Comparison of ENCODE assay signal across 30 cellular contexts in the genomic region with DNA sequence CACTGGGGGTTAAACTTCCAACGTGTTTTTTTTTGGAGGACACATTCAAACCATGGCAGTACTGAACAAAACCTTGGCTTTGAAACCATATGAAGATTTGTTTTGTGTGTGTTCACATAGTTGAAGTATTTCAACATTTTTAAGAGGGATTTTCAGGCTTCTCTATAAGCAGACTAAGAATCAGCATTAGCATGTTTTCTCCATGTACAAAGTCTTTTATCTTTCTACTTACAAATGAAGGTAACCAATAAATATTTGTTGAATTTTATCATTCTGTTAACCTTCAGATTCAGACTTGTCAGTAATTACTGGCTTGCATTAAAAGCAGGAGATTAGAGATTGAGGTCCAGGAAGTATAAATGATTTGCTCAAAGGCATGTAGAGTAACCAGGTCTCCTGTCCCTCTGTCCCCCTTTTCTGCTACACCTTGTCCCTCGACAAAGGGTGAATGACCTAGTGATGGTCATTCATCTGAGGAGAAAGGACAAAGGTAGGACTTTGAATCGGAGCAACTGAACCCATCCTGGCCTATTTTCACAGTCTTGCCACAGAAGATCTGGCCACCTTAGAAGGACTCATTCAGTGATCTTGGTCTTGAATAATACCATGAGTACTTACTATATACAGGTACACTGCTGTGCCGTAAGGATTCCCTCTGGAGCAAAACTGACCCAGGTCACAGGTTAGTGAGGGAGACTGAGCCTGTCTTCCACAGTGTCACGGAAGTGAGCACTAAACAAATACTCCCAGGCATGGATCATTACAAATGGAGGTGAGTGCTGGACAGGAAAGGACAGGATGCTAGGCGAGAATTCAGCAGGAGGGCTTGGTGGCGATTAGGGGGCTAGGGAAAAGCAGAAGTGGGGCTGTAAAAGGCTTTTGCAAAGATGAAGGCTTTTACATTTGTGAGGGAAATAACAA. TPM values are rescaled to one million over a fixed set of nuclear protein-coding genes. Genes with fewer than 3 reads are reported as not detected.
DNase-seq lines count a peak whose midpoint lies in the region; ATAC-seq and TF ChIP-seq lines count a peak whose summit lies in the region.
"Had no signal": no experiment of that assay in that cellular context is flagged by ENCODE, and none has a peak within 500 bp of the region (broad histone marks: within the 10 kb centered on the region; RNA-seq: fewer than 3 reads in every experiment).

No MANE protein-coding gene starts in this region.

- H3K4me1 ChIP-seq in endodermal cell (ENCODE audit: control insufficient read depth, insufficient read depth, low read length) (no peaks in the 10 kb centered on the region), mesendoderm (ENCODE audit: control insufficient read depth, low read depth, low read length) (no peaks in the 10 kb centered on the region)

- H3K4ac ChIP-seq in mesendoderm (ENCODE audit: low read depth, low read length), result no peak overlapping the region

- peaks cover 26% of the 10 kb centered on the region for H3K79me2 ChIP-seq in mesendoderm (ENCODE audit: control insufficient read depth, insufficient read depth, low read length)

- H2BK5ac ChIP-seq in mesendoderm (ENCODE audit: low read length), result no peak overlapping the region

- no peak overlapping the region for H2BK120ac ChIP-seq in mesendoderm (ENCODE audit: low read depth, low read length)

- H3K79me1 ChIP-seq in mesendoderm (ENCODE audit: low read length), result no peaks in the 10 kb centered on the region

- no peaks in the 10 kb centered on the region for H3K9me3 ChIP-seq in endodermal cell (ENCODE audit: control insufficient read depth, low read length)
- H3K9me3 ChIP-seq: right atrium auricular region, suprapubic skin had no signal

- no peak overlapping the region for H2BK15ac ChIP-seq in mesendoderm (replicated peaks; ENCODE audit: low read depth)

- H3K9me3 Mint-ChIP-seq in natural killer cell (no peaks in the 10 kb centered on the region), endodermal cell (no peaks in the 10 kb centered on the region), nephron progenitor cell (peaks cover 5% of the 10 kb centered on the region)
- no peaks in the 10 kb centered on the region for H3K9me3 Mint-ChIP-seq in natural killer cell treated with Interleukin-12 subunit alpha and Interleukin-12 subunit beta and Interleukin-15 and Interleukin-18, amount 100 ng/mL, for 72 hours
- H3K9me3 Mint-ChIP-seq: activated T-cell treated with anti-CD3 and anti-CD28 coated beads, Interleukin-2, amount 50 U/mL, for 4 hours; CD8-positive, alpha-beta T cell; mesothelial cell of epicardium had no signal

- H3K36me3 Mint-ChIP-seq in natural killer cell, result no peaks in the 10 kb centered on the region
- H3K36me3 Mint-ChIP-seq in natural killer cell treated with Interleukin-12 subunit alpha and Interleukin-12 subunit beta and Interleukin-15 and Interleukin-18, amount 100 ng/mL, for 72 hours, result no peaks in the 10 kb centered on the region
- H3K36me3 Mint-ChIP-seq in endodermal cell (ENCODE audit: low read depth), result peaks cover 8% of the 10 kb centered on the region
- peaks cover 4% of the 10 kb centered on the region for H3K36me3 Mint-ChIP-seq in nephron progenitor cell (ENCODE audit: low read depth)
- H3K36me3 Mint-ChIP-seq: CD8-positive, alpha-beta T cell had no signal

- H3K27me3 ChIP-seq in endodermal cell (ENCODE audit: control insufficient read depth, insufficient read depth, low read length, poor library complexity, severe bottlenecking) (peaks cover 11% of the 10 kb centered on the region), mesendoderm (ENCODE audit: insufficient read depth, low read length, poor library complexity) (no peaks in the 10 kb centered on the region)

- no peak overlapping the region for H3K23ac ChIP-seq in mesendoderm (ENCODE audit: low read length)

- H3K27ac Mint-ChIP-seq in natural killer cell (no peak overlapping the region), endodermal cell (no peak overlapping the region), nephron progenitor cell (peak overlapping the region; percentile 85)
- no peak overlapping the region for H3K27ac Mint-ChIP-seq in natural killer cell treated with Interleukin-12 subunit alpha and Interleukin-12 subunit beta and Interleukin-15 and Interleukin-18, amount 100 ng/mL, for 72 hours
- H3K27ac Mint-ChIP-seq: CD8-positive, alpha-beta T cell had no signal

- H3K56ac ChIP-seq in mesendoderm (ENCODE audit: low read length), result no peak overlapping the region

- no peak overlapping the region for H3K27ac ChIP-seq in endodermal cell (ENCODE audit: low read depth, low read length)
- H3K27ac ChIP-seq in mesendoderm (ENCODE audit: low read depth, low read length), result no peak overlapping the region
- H3K27ac ChIP-seq: right atrium auricular region, SK-N-MC, suprapubic skin had no signal

- ATAC-seq in natural killer cell, result no peak
- no peak for ATAC-seq in natural killer cell treated with Interleukin-12 subunit alpha and Interleukin-12 subunit beta and Interleukin-15 and Interleukin-18, amount 100 ng/mL, for 72 hours
- no peak for ATAC-seq in GM21717 (IDR thresholded peaks at IDR 0.05; ENCODE audit: unreplicated experiment)
- ATAC-seq in HG02759 (IDR thresholded peaks at IDR 0.05; ENCODE audit: unreplicated experiment), result no peak
- ATAC-seq: activated T-cell treated with anti-CD3 and anti-CD28 coated beads, Interleukin-2, amount 50 U/mL, for 4 hours; CD8-positive, alpha-beta T cell; left ventricle myocardium superior had no signal

- H4K5ac ChIP-seq in mesendoderm (ENCODE audit: low read length), result no peak overlapping the region

- DNase-seq in natural killer cell, result no peak
- no peak for DNase-seq in natural killer cell treated with Interleukin-12 subunit alpha and Interleukin-12 subunit beta and Interleukin-15 and Interleukin-18, amount 100 ng/mL, for 72 hours (ENCODE audit: low spot score)
- DNase-seq in endodermal cell, result peak; percentile 56
- no peak for DNase-seq in nephron progenitor cell
- DNase-seq in mesendoderm, result no peak
- DNase-seq: activated gamma-delta T cell; activated T-cell treated with anti-CD3 and anti-CD28 coated beads, Interleukin-2, amount 50 U/mL, for 4 hours; AML-193; CD8-positive, alpha-beta T cell; central memory CD4-positive, alpha-beta T cell; cortex of kidney; DMS 273 treated with DMSO at 0.1 percent for 48 hours; effector memory CD4-positive, alpha-beta T cell; hypothalamus; left ventricle myocardium superior; NCI-H1048; NCI-H187 treated with DMSO at 0.1 percent for 48 hours; NCI-H2171 treated with DMSO at 0.1 percent for 48 hours; NCI-H510A; RPMI8226; stimulated activated naive CD4-positive, alpha-beta T cell treated with Interleukin-2 at 50 U/mL for 16 hours had no signal

- no peak overlapping the region for H3K9ac ChIP-seq in endodermal cell (ENCODE audit: extremely low read depth, low read length, poor library complexity, severe bottlenecking)
- H3K9ac ChIP-seq in mesendoderm (ENCODE audit: low read length), result no peak overlapping the region

- H3K4me1 Mint-ChIP-seq in natural killer cell (peaks cover 7% of the 10 kb centered on the region in 2 donors), endodermal cell (peaks cover 6% of the 10 kb centered on the region), nephron progenitor cell (peaks cover 45% of the 10 kb centered on the region)
- H3K4me1 Mint-ChIP-seq in natural killer cell treated with Interleukin-12 subunit alpha and Interleukin-12 subunit beta and Interleukin-15 and Interleukin-18, amount 100 ng/mL, for 72 hours (ENCODE audit: low read depth in 2 of 2), result peaks cover 0 to 4% of the 10 kb centered on the region in 2 donors

- intact Hi-C loops in natural killer cell (cut with micrococcal nuclease), result loop anchor here (2.0 kb wide), 1 partner anchor 671 kb away; no protein-coding TSS in a partner anchor

- no peak overlapping the region for H3K18ac ChIP-seq in mesendoderm (ENCODE audit: low read length)

- TF ChIP-seq CTCF in natural killer cell (IDR thresholded peaks at IDR 0.05) (no peak), endodermal cell (conservative IDR thresholded peaks at IDR 0.05) (no peak), nephron progenitor cell (IDR thresholded peaks at IDR 0.05) (no peak)

- no peak overlapping the region for H2AK5ac ChIP-seq in mesendoderm (ENCODE audit: low read length)

- WGBS in endodermal cell (ENCODE audit: insufficient coverage in 1 of 2, insufficient read length in 1 of 2), 2 experiments, result 75 to 82% methylated on average over 5 to 7 of the region's 7 CpGs
- WGBS in mesendoderm (ENCODE audit: extremely low coverage, insufficient coverage, low lambda C conversion rate), result no CpG with 5 or more reads among the region's 7 CpGs

- H3K27me3 Mint-ChIP-seq in natural killer cell (ENCODE audit: low read depth in 2 of 2) (peaks cover 36 to 43% of the 10 kb centered on the region in 2 donors), endodermal cell (ENCODE audit: insufficient read depth) (peaks cover 10% of the 10 kb centered on the region), nephron progenitor cell (ENCODE audit: low read depth, poor library complexity) (peaks cover 3% of the 10 kb centered on the region)
- peaks cover 26 to 30% of the 10 kb centered on the region in 2 donors for H3K27me3 Mint-ChIP-seq in natural killer cell treated with Interleukin-12 subunit alpha and Interleukin-12 subunit beta and Interleukin-15 and Interleukin-18, amount 100 ng/mL, for 72 hours

- H3K4me3 ChIP-seq in endodermal cell (ENCODE audit: low read length) (no peak overlapping the region), mesendoderm (ENCODE audit: low read length) (no peak overlapping the region)
- H3K4me3 ChIP-seq: right atrium auricular region, SK-N-MC, smooth muscle cell, suprapubic skin had no signal

- H3K36me3 ChIP-seq in endodermal cell (ENCODE audit: control insufficient read depth, insufficient read depth, low read length) (no peaks in the 10 kb centered on the region), mesendoderm (ENCODE audit: control insufficient read depth, insufficient read depth, low read length) (no peaks in the 10 kb centered on the region)
- H3K36me3 ChIP-seq: right atrium auricular region, suprapubic skin had no signal

- H3K4me2 ChIP-seq in mesendoderm (ENCODE audit: low read length), result no peak overlapping the region
- H3K4me2 ChIP-seq: smooth muscle cell had no signal

- H3K4me3 Mint-ChIP-seq in natural killer cell, result peak overlapping the region; percentile 5
- H3K4me3 Mint-ChIP-seq in natural killer cell treated with Interleukin-12 subunit alpha and Interleukin-12 subunit beta and Interleukin-15 and Interleukin-18, amount 100 ng/mL, for 72 hours, result no peak overlapping the region
- no peak overlapping the region for H3K4me3 Mint-ChIP-seq in endodermal cell
- H3K4me3 Mint-ChIP-seq in nephron progenitor cell, result peak overlapping the region; percentile 98
- H3K4me3 Mint-ChIP-seq: activated T-cell treated with anti-CD3 and anti-CD28 coated beads, Interleukin-2, amount 50 U/mL, for 4 hours had no signal

- H4K8ac ChIP-seq in mesendoderm (ENCODE audit: low read depth, low read length), result no peak overlapping the region

RNA-seq across cellular contexts. Expression of gene MYCN, which starts 2.2 kb away (rescaled TPM):
- total RNA-seq in natural killer cell, result under 1 TPM in 1 of 3 donors, not detected in 2; 0.18 TPM
- not detected for total RNA-seq in natural killer cell treated with Interleukin-12 subunit alpha and Interleukin-12 subunit beta and Interleukin-15 and Interleukin-18, amount 100 ng/mL, for 72 hours
- 10 to 100 TPM; 36.8 to 52.3 TPM for total RNA-seq in endodermal cell
- polyA plus RNA-seq in endodermal cell (2013, experiment 1 of 2), result 75.7 TPM
- polyA plus RNA-seq in endodermal cell (2013, experiment 2 of 2), result 74.7 TPM
- polyA plus RNA-seq in mesendoderm (2013, experiment 1 of 2), result 26.6 TPM
- 29.1 TPM for polyA plus RNA-seq in mesendoderm (2013, experiment 2 of 2)
- total RNA-seq: CD8-positive, alpha-beta T cell; OCI-LY7; T-helper 1 cell treated with Interleukin-12 subunit alpha and Interleukin-12 subunit beta and Interleukin-4 antibody, amounts not matched to agents 30 ng/mL and 1 ng/mL, for 36 hours had no signal

Comparison
In these comparisons a context has a peak if more than half of its experiments do, and no peak if none do; other contexts are left out.
1. H3K4me3 Mint-ChIP-seq: peak in natural killer cell (single experiment) and nephron progenitor cell (single experiment); none in natural killer cell treated with Interleukin-12 subunit alpha and Interleukin-12 subunit beta and Interleukin-15 and Interleukin-18, amount 100 ng/mL, for 72 hours (single experiment) and endodermal cell (single experiment).
2. RNA of gene MYCN, which starts 2.2 kb away (total RNA-seq): 36.8 to 52.3 TPM in endodermal cell; 0.18 TPM in natural killer cell and not detected in natural killer cell treated with Interleukin-12 subunit alpha and Interleukin-12 subunit beta and Interleukin-15 and Interleukin-18, amount 100 ng/mL, for 72 hours; every median in the first group is over 10 times any median in the second.